Comparison of ENCODE assay signal across 2 cellular contexts in genomic region chr17:58060596-58061191, GRCh38.
TF ChIP-seq lines count a peak whose summit lies in the region.

No MANE protein-coding gene starts in this region.

TF ChIP-seq in HepG2, 621 proteins besides CTCF, POLR2A, EP300 and RAD21 (continued from another document):
- no peak for TF ChIP-seq ZBTB25 (CRISPR knock-in tag; IDR thresholded peaks at IDR 0.05)
- no peak for TF ChIP-seq ZNF883 (CRISPR knock-in tag; IDR thresholded peaks at IDR 0.05; ENCODE audit: not compliant biosample characterization)
- no peak for TF ChIP-seq ZNF326 (CRISPR knock-in tag; IDR thresholded peaks at IDR 0.05; ENCODE audit: borderline replicate concordance)
- no peak for TF ChIP-seq ZNF484 (CRISPR knock-in tag; IDR thresholded peaks at IDR 0.05; ENCODE audit: borderline replicate concordance, low read depth)
- no peak for TF ChIP-seq ZNF407 (CRISPR knock-in tag; IDR thresholded peaks at IDR 0.05; ENCODE audit: not compliant biosample characterization)
- no peak for TF ChIP-seq ZNF414 (CRISPR knock-in tag; IDR thresholded peaks at IDR 0.05)
- no peak for TF ChIP-seq PRDM10 (CRISPR knock-in tag; IDR thresholded peaks at IDR 0.05; ENCODE audit: low read depth)

TF ChIP-seq in HEK293T, 16 proteins besides CTCF, POLR2A, EP300 and RAD21 (continued from another document):
- no peak for TF ChIP-seq PKNOX1 (IDR thresholded peaks at IDR 0.05)
- TF ChIP-seq SP1 (IDR thresholded peaks at IDR 0.05) = no peak
- no peak for TF ChIP-seq CTBP1 (IDR thresholded peaks at IDR 0.05; ENCODE audit: borderline replicate concordance)
- TF ChIP-seq TARDBP (IDR thresholded peaks at IDR 0.05) = no peak
- TF ChIP-seq LEF1 (IDR thresholded peaks at IDR 0.05; ENCODE audit: borderline replicate concordance) = no peak
- TF ChIP-seq ARNT (IDR thresholded peaks at IDR 0.05) = no peak
